In genomic region chr14:54366726-54367707, GRCh38 we compare ENCODE assay signal across 8 cellular contexts. TPM values are rescaled to one million over a fixed set of nuclear protein-coding genes. Genes with fewer than 3 reads are reported as not detected.
DNase-seq lines count a peak whose midpoint lies in the region; FAIRE-seq and TF ChIP-seq lines count a peak whose summit lies in the region.

No MANE protein-coding gene starts in this region.

- no peak for TF ChIP-seq POLR2A in GM12891 (IDR thresholded peaks at IDR 0.05; ENCODE audit: low read depth, low read length)

- intact Hi-C loops in kidney (cut with DNase I): no loop called here

- no peaks in the 10 kb centered on the region for H3K27me3 ChIP-seq in bronchial epithelial cell (ENCODE audit: control insufficient read depth, insufficient read depth, low read length)

- no peak for FAIRE-seq in GM12891 (lab: Jason Lieb, UNC)
- FAIRE-seq in bronchial epithelial cell (lab: Jason Lieb, UNC): no peak
- no peak for FAIRE-seq in kidney (lab: Jason Lieb, UNC)

- H3K27ac ChIP-seq in kidney (ENCODE audit: low read depth in 2 of 2, low read length in 2 of 2): peak overlapping the region; percentile 29 to 44

- peak overlapping the region in 1 of 2 donors; percentile 14 for H3K9ac ChIP-seq in kidney (ENCODE audit: low read length in 2 of 2)

- H3K9me3 ChIP-seq in kidney (ENCODE audit: control insufficient read depth in 1 of 2, low read length in 2 of 2): no peaks in the 10 kb centered on the region

- H3K4me3 ChIP-seq in bronchial epithelial cell (ENCODE audit: low read depth, low read length): no peak overlapping the region
- peak overlapping the region; percentile 36 to 42 for H3K4me3 ChIP-seq in kidney (ENCODE audit: low read length in 2 of 2)

- H3K36me3 ChIP-seq in bronchial epithelial cell (ENCODE audit: control insufficient read depth, insufficient read depth, low read length) (no peaks in the 10 kb centered on the region), kidney (ENCODE audit: control insufficient read depth in 1 of 2, insufficient read depth in 2 of 2, low read length in 2 of 2) (no peaks in the 10 kb centered on the region)

- peaks cover 3 to 5% of the 10 kb centered on the region in 2 donors for H3K4me1 ChIP-seq in kidney (ENCODE audit: control insufficient read depth in 1 of 2, insufficient read depth in 1 of 2, low read depth in 1 of 2, low read length in 2 of 2)

- peak; percentile 67 for DNase-seq in AG08395 (ENCODE audit: low spot score)
- peak; percentile 14 for DNase-seq in GM12891 (ENCODE audit: insufficient read length, low spot score)
- peak; percentile 58 for DNase-seq in HT-29 (ENCODE audit: low spot score)
- peak; percentile 62 for DNase-seq in RPMI7951 (ENCODE audit: low read depth)
- peak; percentile 33 for DNase-seq in bronchial epithelial cell (ENCODE audit: low read depth)
- DNase-seq in kidney: no peak
- DNase-seq in stimulated activated CD8-positive, alpha-beta memory T cell treated with anti-CD3 and anti-CD28 coated beads, Interleukin-12 subunit alpha, Interleukin-12 subunit beta, amount 100 ng/mL, for 1 hour (ENCODE audit: low read depth): peak; percentile 3
- no peak for DNase-seq in NCI-H1694 (lab: John Stamatoyannopoulos, UW)

- TF ChIP-seq CTCF in bronchial epithelial cell (IDR thresholded peaks at IDR 0.05; ENCODE audit: insufficient read depth, low read length, severe bottlenecking) (peak; percentile 38), kidney (IDR thresholded peaks at IDR 0.05; ENCODE audit: borderline replicate concordance, extremely low read depth, insufficient read depth) (peak; percentile 56)

TF ChIP-seq in GM12891, 5 proteins besides CTCF, POLR2A, EP300 and RAD21:
- TF ChIP-seq TAF1 (IDR thresholded peaks at IDR 0.05; ENCODE audit: low read depth, low read length): no peak
- TF ChIP-seq PAX5 (IDR thresholded peaks at IDR 0.05; ENCODE audit: insufficient read depth, low read length, severe bottlenecking): no peak
- TF ChIP-seq SPI1 (IDR thresholded peaks at IDR 0.05; ENCODE audit: low read depth, low read length): no peak
- no peak for TF ChIP-seq POU2F2 (IDR thresholded peaks at IDR 0.05; ENCODE audit: low read depth, low read length)
- no peak for TF ChIP-seq POLR2AphosphoS5 (IDR thresholded peaks at IDR 0.05; ENCODE audit: low read depth, low read length)

RNA-seq across cellular contexts. Expression of gene CDKN3, which starts 29.8 kb away (rescaled TPM):
- polyA plus RNA-seq in GM12891 (2012; ENCODE audit: low read depth, missing spikeins): 60.9 TPM
- total RNA-seq in HT-29 (2014; rRNA removed; shearing (Covaris generic)): 28.7 and 31.5 TPM in 2 replicates
- 253 and 296 TPM in 2 replicates for total RNA-seq in RPMI7951 (2014; rRNA removed; shearing (Covaris generic))
- 3.7 and 15.4 TPM in 2 replicates for total RNA-seq in bronchial epithelial cell
- total RNA-seq in kidney: 1.2 TPM
- 2.1 TPM for polyA plus RNA-seq in kidney (ENCODE audit: insufficient read depth, low read depth, low replicate concordance)

Comparison
In these comparisons a context has a peak if more than half of its experiments do, and no peak if none do; other contexts are left out.
1. DNase-seq: peak in AG08395 (single experiment), GM12891 (single experiment), HT-29 (single experiment), RPMI7951 (single experiment), bronchial epithelial cell (single experiment) and stimulated activated CD8-positive, alpha-beta memory T cell treated with anti-CD3 and anti-CD28 coated beads, Interleukin-12 subunit alpha, Interleukin-12 subunit beta, amount 100 ng/mL, for 1 hour (single experiment); none in kidney (single experiment) and NCI-H1694 (single experiment).